Comparison of ENCODE assay signal across 9 cellular contexts in genomic region chr21:16279658-16280581, GRCh38.
A peak's percentile ranks its signal among the peaks of the same experiment; 100 is the strongest.
DNase-seq lines count a peak whose midpoint lies in the region; ATAC-seq, FAIRE-seq and TF ChIP-seq lines count a peak whose summit lies in the region.
"Had no signal": no experiment of that assay in that cellular context is flagged by ENCODE, and none has a peak within 500 bp of the region (broad histone marks: within the 10 kb centered on the region; RNA-seq: fewer than 3 reads in every experiment).

No MANE protein-coding gene starts in this region.

- no peak overlapping the region for H3K4me3 Mint-ChIP-seq in endodermal cell
- no peak overlapping the region for H3K4me3 Mint-ChIP-seq in T-cell

- H3K9me3 Mint-ChIP-seq in endodermal cell (no peaks in the 10 kb centered on the region), T-cell (no peaks in the 10 kb centered on the region)

- H3K4me1 Mint-ChIP-seq in endodermal cell (peaks cover 26% of the 10 kb centered on the region), T-cell (no peaks in the 10 kb centered on the region)

- peaks cover 35% of the 10 kb centered on the region for H3K4me1 ChIP-seq in HUES64 (ENCODE audit: insufficient read depth, low read length)
- H3K4me1 ChIP-seq in endodermal cell (ENCODE audit: control insufficient read depth, insufficient read depth, low read length): peaks cover 5% of the 10 kb centered on the region

- CTCF ChIA-PET in T-cell (lab: Charles Lee): no interaction called here

- H3K36me3 ChIP-seq in HUES64 (ENCODE audit: insufficient read depth, low read length) (no peaks in the 10 kb centered on the region), endodermal cell (ENCODE audit: control insufficient read depth, insufficient read depth, low read length) (no peaks in the 10 kb centered on the region)

- H3K27me3 ChIP-seq in HUES64 (ENCODE audit: insufficient read depth, low read length): no peaks in the 10 kb centered on the region
- H3K27me3 ChIP-seq in endodermal cell (ENCODE audit: control insufficient read depth, insufficient read depth, low read length, poor library complexity, severe bottlenecking): no peaks in the 10 kb centered on the region

- FAIRE-seq in RCC 7860 (lab: Jason Lieb, UNC): no peak

- H3K9ac ChIP-seq in HUES64 (ENCODE audit: low read depth, low read length) (peak overlapping the region; percentile 56), endodermal cell (ENCODE audit: extremely low read depth, low read length, poor library complexity, severe bottlenecking) (peak overlapping the region; percentile 1)
- H3K9ac ChIP-seq: KMS-11 had no signal

- H3K4me3 ChIP-seq in HUES64 (ENCODE audit: low read length) (peak overlapping the region; percentile 27), endodermal cell (ENCODE audit: low read length) (no peak overlapping the region)

- 65% methylated on average over 18 of the region's 18 CpGs for WGBS in HUES64
- 39 to 74% methylated on average over 13 to 18 of the region's 18 CpGs for WGBS in endodermal cell (ENCODE audit: insufficient coverage in 1 of 2, insufficient read length in 1 of 2), 2 experiments

- ATAC-seq in T-cell (replicated peaks in 1 of 4): no peak
- ATAC-seq in GM21619 (IDR thresholded peaks at IDR 0.05; ENCODE audit: unreplicated experiment): no peak

- H3K36me3 Mint-ChIP-seq in endodermal cell (ENCODE audit: low read depth) (no peaks in the 10 kb centered on the region), T-cell (no peaks in the 10 kb centered on the region)

- DNase-seq in endodermal cell: peak; percentile 61
- DNase-seq in medulla oblongata (ENCODE audit: extremely low spot score): peak; percentile 81
- no peak for DNase-seq in T-cell
- DNase-seq in mesenteric fat pad (ENCODE audit: low spot score): no peak
- DNase-seq in RCC 7860 (ENCODE audit: low spot score): no peak

- H3K9me3 ChIP-seq in HUES64 (ENCODE audit: insufficient read depth, low read depth, low read length) (no peaks in the 10 kb centered on the region), endodermal cell (ENCODE audit: control insufficient read depth, low read length) (no peaks in the 10 kb centered on the region)

- POLR2A ChIA-PET in T-cell (lab: Charles Lee): interaction anchor here in 1 of 2 donors (0.5 kb wide), 1 partner anchor 279 kb away, joined by 9 read pairs; no protein-coding TSS in a partner anchor

- H3K27ac ChIP-seq in HUES64 (ENCODE audit: low read depth, low read length): peak overlapping the region; percentile 68
- H3K27ac ChIP-seq in endodermal cell (ENCODE audit: low read depth, low read length): peak overlapping the region; percentile 100
- peak overlapping the region; percentile 40 for H3K27ac ChIP-seq in temporal lobe (ENCODE audit: low read depth, low read length)
- H3K27ac ChIP-seq: KMS-11 had no signal

- H3K27ac Mint-ChIP-seq in endodermal cell (peak overlapping the region; percentile 52), T-cell (no peak overlapping the region)

- H3K27me3 Mint-ChIP-seq in endodermal cell (ENCODE audit: insufficient read depth): no peaks in the 10 kb centered on the region
- H3K27me3 Mint-ChIP-seq in T-cell: peaks cover 0 to 4% of the 10 kb centered on the region in 2 donors

- TF ChIP-seq CTCF in endodermal cell (conservative IDR thresholded peaks at IDR 0.05): no peak

Comparison
In these comparisons a context has a peak if more than half of its experiments do, and no peak if none do; other contexts are left out.
1. H3K27ac ChIP-seq: peak in every context shown above with its lines; median percentile 100 in endodermal cell; 68 in HUES64; 40 in temporal lobe.
2. DNase-seq: peak in endodermal cell (single experiment) and medulla oblongata (single experiment); none in T-cell (0 of 34), mesenteric fat pad (single experiment) and RCC 7860 (single experiment).